36 cellular contexts compared by ENCODE assay signal in genomic region chr18:59374112-59374511, GRCh38. TPM values are rescaled to one million over a fixed set of nuclear protein-coding genes. Genes with fewer than 3 reads are reported as not detected.
"Had no signal": no experiment of that assay in that cellular context is flagged by ENCODE, and none has a peak within 500 bp of the region (broad histone marks: within the 10 kb centered on the region; RNA-seq: fewer than 3 reads in every experiment).

No MANE protein-coding gene starts in this region.

- DNase-seq: activated B cell treated with CpG ODN at 0.5 μM for 24 hours; activated CD8-positive, alpha-beta memory T cell treated with anti-CD3 and anti-CD28 coated beads, Interleukin-2, amount 10 ng/mL, durations not matched to agents 7 days and 5 days; activated CD8-positive, alpha-beta T cell treated with anti-CD3 and anti-CD28 coated beads, Interleukin-2, amount 10 ng/mL, durations not matched to agents 7 days and 5 days; activated T-cell treated with anti-CD3 and anti-CD28 coated beads, Interleukin-2, amount 50 U/mL, for 48 hours; effector CD8-positive, alpha-beta T cell; islet precursor cell; left cardiac atrium; mammary epithelial cell; naive B cell; occipital lobe; psoas muscle; stimulated activated CD4-positive, alpha-beta T cell treated with anti-CD3 and anti-CD28 coated beads, Interleukin-1b, Interleukin-23, amount 100 ng/mL, for 48 hours; stimulated activated CD4-positive, alpha-beta T cell treated with anti-CD3 and anti-CD28 coated beads, Interleukin-4, amount 100 ng/mL, for 4 hours; stimulated activated CD8-positive, alpha-beta memory T cell treated with anti-CD3 and anti-CD28 coated beads, Interleukin-4, amount 100 ng/mL, for 48 hours; stimulated activated naive CD8-positive, alpha-beta T cell treated with anti-CD3 and anti-CD28 coated beads, Interleukin-15, amount 100 ng/mL, for 72 hours; substantia nigra; T-helper 1 cell; thyroid gland had no signal

- H3K4me2 ChIP-seq: hepatocyte, smooth muscle cell had no signal

- H3K4me3 ChIP-seq: breast epithelium, gastroesophageal sphincter, hepatocyte, psoas muscle, right atrium auricular region, smooth muscle cell, thyroid gland, upper lobe of left lung had no signal

- H3K4me3 Mint-ChIP-seq: activated B cell treated with CpG ODN at 0.5 μM for 24 hours; activated CD8-positive, alpha-beta memory T cell treated with anti-CD3 and anti-CD28 coated beads, Interleukin-2, amount 10 ng/mL, durations not matched to agents 7 days and 5 days; activated CD8-positive, alpha-beta T cell treated with anti-CD3 and anti-CD28 coated beads, Interleukin-2, amount 10 ng/mL, durations not matched to agents 7 days and 5 days; central memory CD8-positive, alpha-beta T cell; mesothelial cell of epicardium; naive B cell; stimulated activated memory B cell treated with anti-CD40 and anti-IgM and Interleukin-4, amounts not matched to agents 10 μg/mL and 1 μg/mL and 100 μg/mL, for 72 hours; stimulated activated naive CD8-positive, alpha-beta T cell treated with anti-CD3 and anti-CD28 coated beads, Interleukin-15, amount 100 ng/mL, for 72 hours had no signal

- H3K36me3 ChIP-seq: breast epithelium, gastroesophageal sphincter, right atrium auricular region, thyroid gland, upper lobe of left lung had no signal

- H3K9ac ChIP-seq: parathyroid adenoma had no signal

- H3K27ac Mint-ChIP-seq: activated B cell treated with CpG ODN at 0.5 μM for 24 hours; activated CD8-positive, alpha-beta memory T cell treated with anti-CD3 and anti-CD28 coated beads, Interleukin-2, amount 10 ng/mL, durations not matched to agents 7 days and 5 days; activated CD8-positive, alpha-beta T cell treated with anti-CD3 and anti-CD28 coated beads, Interleukin-2, amount 10 ng/mL, durations not matched to agents 7 days and 5 days; activated T-helper 2 cell treated with anti-CD3 and anti-CD28 coated beads, Interferon-gamma antibody, Interleukin-2, Interleukin-4, amounts not matched to agents 10 μg/mL and 5 μg/mL and 100 μg/mL, durations not matched to agents 14 hours and 24 hours and 36 hours; mesothelial cell of epicardium; stimulated activated memory B cell treated with anti-CD40 and anti-IgM and Interleukin-4, amounts not matched to agents 10 μg/mL and 1 μg/mL and 100 μg/mL, for 72 hours; stimulated activated naive CD8-positive, alpha-beta T cell treated with anti-CD3 and anti-CD28 coated beads, Interleukin-15, amount 100 ng/mL, for 72 hours had no signal

- H3K4me1 Mint-ChIP-seq: central memory CD8-positive, alpha-beta T cell; mesothelial cell of epicardium had no signal

- H3K27ac ChIP-seq: breast epithelium, epithelial cell of prostate, gastroesophageal sphincter, hepatocyte, parathyroid adenoma, psoas muscle, right atrium auricular region, thyroid gland, upper lobe of left lung had no signal

- H3K27me3 ChIP-seq: breast epithelium, right atrium auricular region, thyroid gland, upper lobe of left lung had no signal

- ATAC-seq: activated CD8-positive, alpha-beta memory T cell treated with anti-CD3 and anti-CD28 coated beads, Interleukin-2, amount 10 ng/mL, durations not matched to agents 7 days and 5 days; activated CD8-positive, alpha-beta T cell treated with anti-CD3 and anti-CD28 coated beads, Interleukin-2, amount 10 ng/mL, durations not matched to agents 7 days and 5 days; activated naive CD4-positive, alpha-beta T cell treated with anti-CD3 and anti-CD28 coated beads, Interleukin-2, amount 50 U/mL, for 72 hours; gastroesophageal sphincter; left cardiac atrium; psoas muscle; stimulated activated memory B cell treated with anti-CD40 and anti-IgM and Interleukin-4, amounts not matched to agents 10 μg/mL and 1 μg/mL and 100 μg/mL, for 72 hours; stimulated activated naive CD8-positive, alpha-beta T cell treated with anti-CD3 and anti-CD28 coated beads, Interleukin-15, amount 100 ng/mL, for 72 hours had no signal

- H2AFZ ChIP-seq: hepatocyte, parathyroid adenoma had no signal

- H3K36me3 Mint-ChIP-seq: activated CD8-positive, alpha-beta memory T cell treated with anti-CD3 and anti-CD28 coated beads, Interleukin-2, amount 10 ng/mL, durations not matched to agents 7 days and 5 days; mesothelial cell of epicardium; naive B cell; stimulated activated memory B cell treated with anti-CD40 and anti-IgM and Interleukin-4, amounts not matched to agents 10 μg/mL and 1 μg/mL and 100 μg/mL, for 72 hours had no signal

- H3K9me3 ChIP-seq: breast epithelium, gastroesophageal sphincter, psoas muscle, right atrium auricular region, thyroid gland, upper lobe of left lung had no signal

- H3K4me1 ChIP-seq: breast epithelium, gastroesophageal sphincter, parathyroid adenoma, psoas muscle, thyroid gland, upper lobe of left lung had no signal

- H3K79me2 ChIP-seq: hepatocyte, parathyroid adenoma had no signal

- FAIRE-seq: endometrium, TTC549 had no signal

RNA-seq across cellular contexts. Expression of gene CPLX4, which starts 55.7 kb away (rescaled TPM):
- total RNA-seq: activated B cell treated with CpG ODN at 0.5 μM for 24 hours; activated CD8-positive, alpha-beta memory T cell treated with anti-CD3 and anti-CD28 coated beads, Interleukin-2, amount 10 ng/mL, durations not matched to agents 7 days and 5 days; activated CD8-positive, alpha-beta T cell treated with anti-CD3 and anti-CD28 coated beads, Interleukin-2, amount 10 ng/mL, durations not matched to agents 7 days and 5 days; activated naive CD4-positive, alpha-beta T cell treated with anti-CD3 and anti-CD28 coated beads, Interleukin-2, amount 50 U/mL, for 72 hours; activated T-helper 2 cell treated with anti-CD3 and anti-CD28 coated beads, Interferon-gamma antibody, Interleukin-2, Interleukin-4, amounts not matched to agents 10 μg/mL and 5 μg/mL and 100 μg/mL, durations not matched to agents 14 hours and 24 hours and 36 hours; breast epithelium; dermis microvascular lymphatic vessel endothelial cell; gastroesophageal sphincter; hepatocyte; left cardiac atrium; liver; mammary epithelial cell; mesothelial cell of epicardium; occipital lobe; psoas muscle; right atrium auricular region; smooth muscle cell; thyroid gland; upper lobe of left lung had no signal
- polyA plus RNA-seq: hepatocyte, liver, mammary epithelial cell, neural cell, psoas muscle, smooth muscle cell had no signal
